ENCODE assay signal across 25 cellular contexts in genomic region chr6:101650402-101651100, GRCh38.
"Had no signal": no experiment of that assay in that cellular context is flagged by ENCODE, and none has a peak within 500 bp of the region (broad histone marks: within the 10 kb centered on the region; RNA-seq: fewer than 3 reads in every experiment).

No MANE protein-coding gene starts in this region.

- DNase-seq: activated CD4-positive, alpha-beta memory T cell treated with anti-CD3 and anti-CD28 coated beads for 36 hours; activated CD4-positive, alpha-beta T cell treated with anti-CD3 and anti-CD28 coated beads for 48 hours; activated CD4-positive, CD25-positive, alpha-beta regulatory T cell; activated naive CD4-positive, alpha-beta T cell treated with Interleukin-2 at 50 U/mL for 16 hours; activated naive CD8-positive, alpha-beta T cell treated with anti-CD3 and anti-CD28 coated beads for 36 hours; activated T-cell treated with anti-CD3 and anti-CD28 coated beads, Interleukin-2, amount 50 U/mL, for 48 hours; amniotic stem cell; effector memory CD4-positive, alpha-beta T cell; foreskin melanocyte; hypothalamus; kidney glomerular epithelial cell; left lung; naive thymus-derived CD4-positive, alpha-beta T cell; posterior cingulate gyrus; small intestine; stimulated activated CD4-positive, alpha-beta T cell treated with anti-CD3 and anti-CD28 coated beads, Interleukin-2, amount 100 ng/mL, for 24 hours; stomach; T1000 had no signal

- H3K27ac ChIP-seq: breast epithelium, left lung, stomach, suprapubic skin, tibial nerve had no signal

- H3K4me3 ChIP-seq: breast epithelium, left lung, lung, stomach, suprapubic skin, tibial nerve had no signal

- H3K4me1 ChIP-seq: breast epithelium, left lung, stomach, suprapubic skin, tibial nerve had no signal

- H3K36me3 ChIP-seq: breast epithelium, left lung, stomach, suprapubic skin, tibial nerve had no signal

- ATAC-seq: esophagus mucosa; left lung; naive thymus-derived CD4-positive, alpha-beta T cell; sciatic nerve; stimulated activated effector memory CD8-positive, alpha-beta T cell treated with anti-CD3 and anti-CD28 coated beads, Interleukin-12 subunit alpha, Interleukin-12 subunit beta, amount 100 ng/mL, for 72 hours had no signal

- H3K27me3 ChIP-seq: breast epithelium, left lung, stomach, suprapubic skin, tibial nerve had no signal

- H3K9me3 ChIP-seq: breast epithelium, left lung, stomach, suprapubic skin, tibial nerve had no signal
